Comparison of ENCODE assay signal across 35 cellular contexts in the genomic region with DNA sequence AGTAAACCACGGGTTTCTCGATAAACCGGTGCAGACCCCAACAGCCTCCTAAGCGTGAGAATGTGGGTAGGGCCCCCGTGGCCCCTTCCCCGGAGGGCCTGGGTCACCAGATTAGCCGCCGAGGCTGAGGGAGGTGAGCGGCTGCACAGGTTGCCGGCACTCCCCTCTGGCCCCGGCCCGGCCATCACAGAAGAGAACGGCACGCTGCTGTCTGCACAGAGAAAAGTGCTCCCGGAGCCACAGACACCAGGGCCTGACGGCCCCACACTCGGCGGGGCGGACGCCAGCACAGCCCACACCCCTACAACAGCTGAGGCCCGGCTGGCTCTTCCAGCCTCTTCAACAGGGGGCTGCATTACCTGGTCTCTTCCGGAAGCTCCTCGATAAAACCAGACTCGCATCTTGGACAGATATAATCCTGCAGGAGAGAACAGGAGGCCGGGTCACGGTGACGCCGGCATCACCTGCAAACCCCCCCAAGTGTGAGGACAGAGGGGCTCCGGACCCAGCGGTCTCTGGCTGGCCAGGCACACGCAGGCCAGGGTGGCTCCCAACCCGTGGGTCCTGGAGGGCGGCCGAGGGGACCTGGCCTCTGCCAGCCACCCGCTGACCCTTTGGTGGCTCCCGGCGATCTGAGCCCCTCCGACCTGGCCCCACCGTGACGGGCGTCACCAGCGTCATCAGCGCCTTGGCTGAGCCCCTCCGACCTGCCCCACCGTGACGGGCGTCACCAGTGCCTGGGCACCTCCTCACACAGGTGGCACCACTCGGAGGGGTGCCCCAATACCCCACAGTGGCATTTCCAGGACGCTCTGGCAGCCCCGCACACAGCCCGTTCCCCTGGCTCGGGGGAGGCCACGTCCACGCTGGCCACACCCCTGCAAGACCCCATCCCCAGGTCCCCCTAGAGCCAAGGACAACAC. TPM values are rescaled to one million over a fixed set of nuclear protein-coding genes. Genes with fewer than 3 reads are reported as not detected.
"Had no signal": no experiment of that assay in that cellular context is flagged by ENCODE, and none has a peak within 500 bp of the region (broad histone marks: within the 10 kb centered on the region; RNA-seq: fewer than 3 reads in every experiment).

No MANE protein-coding gene starts in this region.

- H3K27ac ChIP-seq: brain microvascular endothelial cell, Peyer's patch, VCaP had no signal

- H3K27me3 ChIP-seq: brain microvascular endothelial cell, MG63, Peyer's patch had no signal

- DNase-seq: activated B cell treated with CpG ODN at 0.5 μM for 24 hours; activated CD4-positive, alpha-beta memory T cell treated with anti-CD3 and anti-CD28 coated beads, Interleukin-2, amount 10 ng/mL, durations not matched to agents 7 days and 5 days; activated CD4-positive, alpha-beta T cell treated with anti-CD3 and anti-CD28 coated beads for 48 hours; activated CD4-positive, CD25-positive, alpha-beta regulatory T cell treated with anti-CD3 and anti-CD28 coated beads, Interleukin-2, amount 50 U/mL, for 72 hours; activated CD8-positive, alpha-beta memory T cell treated with anti-CD3 and anti-CD28 coated beads for 24 hours; activated CD8-positive, alpha-beta memory T cell treated with anti-CD3 and anti-CD28 coated beads, Interleukin-2, amount 10 ng/mL, durations not matched to agents 7 days and 5 days; activated CD8-positive, alpha-beta memory T cell treated with anti-CD3 and anti-CD28 coated beads, Interleukin-2, amount 50 U/mL, for 48 hours; activated effector memory CD4-positive, alpha-beta T cell treated with Interleukin-2 at 50 U/mL for 16 hours; activated naive CD4-positive, alpha-beta T cell treated with anti-CD3 and anti-CD28 coated beads, Interleukin-2, amount 10 ng/mL, durations not matched to agents 7 days and 5 days; activated naive CD8-positive, alpha-beta T cell treated with anti-CD3 and anti-CD28 coated beads, Interleukin-2, amount 50 U/mL, for 24 hours; activated T-cell treated with anti-CD3 and anti-CD28 coated beads, Interleukin-2, amount 50 U/mL, for 48 hours; anterior cingulate cortex; brain microvascular endothelial cell; central memory CD4-positive, alpha-beta T cell; Kasumi-1; KG1; MG63; NCI-H1048; NCI-H1436 treated with DMSO at 0.1 percent for 48 hours; NCI-H1694 treated with DMSO at 0.1 percent for 48 hours; NCI-H2029; NCI-H345; NCI-H524 treated with DMSO at 0.1 percent for 48 hours; PC-3; Peyer's patch; RPMI8226; SIG-M5; SW 1271; T-helper 1 cell; T-helper 2 cell; T-helper 9 cell had no signal

- H3K4me3 Mint-ChIP-seq: activated B cell treated with CpG ODN at 0.5 μM for 24 hours; activated CD4-positive, alpha-beta memory T cell treated with anti-CD3 and anti-CD28 coated beads, Interleukin-2, amount 10 ng/mL, durations not matched to agents 7 days and 5 days; activated CD8-positive, alpha-beta memory T cell treated with anti-CD3 and anti-CD28 coated beads, Interleukin-2, amount 10 ng/mL, durations not matched to agents 7 days and 5 days; activated naive CD4-positive, alpha-beta T cell treated with anti-CD3 and anti-CD28 coated beads, Interleukin-2, amount 10 ng/mL, durations not matched to agents 7 days and 5 days; activated naive CD8-positive, alpha-beta T cell; activated naive CD8-positive, alpha-beta T cell treated with anti-CD3 and anti-CD28 coated beads, Interleukin-2, amount 50 U/mL, for 24 hours had no signal

- H3K4me3 ChIP-seq: MG63, Peyer's patch had no signal

- H3K9me3 ChIP-seq: MG63, Peyer's patch had no signal

- ATAC-seq: activated CD8-positive, alpha-beta memory T cell treated with anti-CD3 and anti-CD28 coated beads, Interleukin-2, amount 10 ng/mL, durations not matched to agents 7 days and 5 days; activated naive CD8-positive, alpha-beta T cell treated with anti-CD3 and anti-CD28 coated beads, Interleukin-2, amount 50 U/mL, for 24 hours; PC-3; Right ventricle myocardium inferior had no signal

- H3K27ac Mint-ChIP-seq: activated B cell treated with CpG ODN at 0.5 μM for 24 hours; activated CD4-positive, alpha-beta memory T cell treated with anti-CD3 and anti-CD28 coated beads, Interleukin-2, amount 10 ng/mL, durations not matched to agents 7 days and 5 days; activated CD8-positive, alpha-beta memory T cell treated with anti-CD3 and anti-CD28 coated beads, Interleukin-2, amount 10 ng/mL, durations not matched to agents 7 days and 5 days; activated naive CD4-positive, alpha-beta T cell treated with anti-CD3 and anti-CD28 coated beads, Interleukin-2, amount 10 ng/mL, durations not matched to agents 7 days and 5 days; activated naive CD8-positive, alpha-beta T cell; activated naive CD8-positive, alpha-beta T cell treated with anti-CD3 and anti-CD28 coated beads, Interleukin-2, amount 50 U/mL, for 24 hours had no signal

- H3K9me3 Mint-ChIP-seq: activated B cell treated with CpG ODN at 0.5 μM for 24 hours; activated CD4-positive, alpha-beta memory T cell treated with anti-CD3 and anti-CD28 coated beads, Interleukin-2, amount 10 ng/mL, durations not matched to agents 7 days and 5 days; activated naive CD4-positive, alpha-beta T cell treated with anti-CD3 and anti-CD28 coated beads, Interleukin-2, amount 10 ng/mL, durations not matched to agents 7 days and 5 days; activated naive CD8-positive, alpha-beta T cell treated with anti-CD3 and anti-CD28 coated beads, Interleukin-2, amount 50 U/mL, for 24 hours had no signal

- H3K27me3 Mint-ChIP-seq: activated B cell treated with CpG ODN at 0.5 μM for 24 hours; activated CD4-positive, alpha-beta memory T cell treated with anti-CD3 and anti-CD28 coated beads, Interleukin-2, amount 10 ng/mL, durations not matched to agents 7 days and 5 days; activated CD8-positive, alpha-beta memory T cell treated with anti-CD3 and anti-CD28 coated beads, Interleukin-2, amount 10 ng/mL, durations not matched to agents 7 days and 5 days; activated naive CD4-positive, alpha-beta T cell treated with anti-CD3 and anti-CD28 coated beads, Interleukin-2, amount 10 ng/mL, durations not matched to agents 7 days and 5 days; activated naive CD8-positive, alpha-beta T cell; activated naive CD8-positive, alpha-beta T cell treated with anti-CD3 and anti-CD28 coated beads, Interleukin-2, amount 50 U/mL, for 24 hours had no signal

- H3K36me3 Mint-ChIP-seq: activated naive CD8-positive, alpha-beta T cell had no signal

RNA-seq across cellular contexts. Expression of gene FGF22, which starts 13.0 kb away (rescaled TPM):
- total RNA-seq: activated CD4-positive, alpha-beta memory T cell treated with anti-CD3 and anti-CD28 coated beads, Interleukin-2, amount 10 ng/mL, durations not matched to agents 7 days and 5 days; activated CD8-positive, alpha-beta memory T cell treated with anti-CD3 and anti-CD28 coated beads, Interleukin-2, amount 10 ng/mL, durations not matched to agents 7 days and 5 days; NCI-H460; Peyer's patch; Right ventricle myocardium inferior had no signal

RNA-seq across cellular contexts. Expression of gene PRSS57, which starts 42.5 kb away (rescaled TPM):
- total RNA-seq: activated B cell treated with CpG ODN at 0.5 μM for 24 hours; activated CD4-positive, alpha-beta memory T cell treated with anti-CD3 and anti-CD28 coated beads, Interleukin-2, amount 10 ng/mL, durations not matched to agents 7 days and 5 days; NCI-H460; PC-3; Peyer's patch; Right ventricle myocardium inferior had no signal
